In genomic region chr20:21693322-21693721, GRCh38 we compare ENCODE assay signal across 13 cellular contexts. TPM values are rescaled to one million over a fixed set of nuclear protein-coding genes. Genes with fewer than 3 reads are reported as not detected.
A peak's percentile ranks its signal among the peaks of the same experiment; 100 is the strongest.
DNase-seq lines count a peak whose midpoint lies in the region; ATAC-seq and TF ChIP-seq lines count a peak whose summit lies in the region.
"Had no signal": no experiment of that assay in that cellular context is flagged by ENCODE, and none has a peak within 500 bp of the region (broad histone marks: within the 10 kb centered on the region; RNA-seq: fewer than 3 reads in every experiment).

No MANE protein-coding gene starts in this region.

- no peak overlapping the region for H3K4me3 ChIP-seq in NB4 (ENCODE audit: low read depth, low read length)
- no peak overlapping the region for H3K4me3 ChIP-seq in epithelial cell of proximal tubule (ENCODE audit: low read depth, low read length)
- no peak overlapping the region for H3K4me3 ChIP-seq in gastrocnemius medialis

- peak; percentile 74 for TF ChIP-seq CTCF in 22Rv1 (IDR thresholded peaks at IDR 0.05)
- peak; percentile 67 for TF ChIP-seq CTCF in NB4 (IDR thresholded peaks at IDR 0.05; ENCODE audit: low read depth, low read length)
- peak; percentile 42 for TF ChIP-seq CTCF in epithelial cell of proximal tubule (conservative IDR thresholded peaks at IDR 0.05; ENCODE audit: low read depth, low read length)
- TF ChIP-seq CTCF in gastrocnemius medialis (IDR thresholded peaks at IDR 0.05 in 4 of 5, conservative IDR thresholded peaks at IDR 0.05 in 1 of 5), result no peak

- H3K27me3 ChIP-seq in gastrocnemius medialis, result peaks cover 0 to 15% (median 7%) of the 10 kb centered on the region in 3 donors

- no peak for TF ChIP-seq POLR2A in NB4 (IDR thresholded peaks at IDR 0.05; ENCODE audit: extremely low read depth, insufficient read length)
- no peak for TF ChIP-seq POLR2A in gastrocnemius medialis (IDR thresholded peaks at IDR 0.05)

- in situ Hi-C loops in gastrocnemius medialis (cut with MboI; ENCODE audit: low sequenced_read_pairs in 4 of 4), result no loop called here
- in situ Hi-C loops in G401 (cut with HindIII; ENCODE audit: low sequenced_read_pairs), result no loop called here

- H3K9me3 ChIP-seq in gastrocnemius medialis, result no peaks in the 10 kb centered on the region

- DNase-seq in Daoy (ENCODE audit: low read depth) (peak; percentile 40), NB4 (ENCODE audit: low read depth) (peak; percentile 36), epithelial cell of proximal tubule (ENCODE audit: low read depth) (no peak), AG08395 (ENCODE audit: low spot score) (no peak), NCI-H345 treated with DMSO at 0.1 percent for 48 hours (lab: John Stamatoyannopoulos, UW; ENCODE audit: unreplicated experiment) (no peak), gastrocnemius medialis (no peak), G401 (ENCODE audit: low spot score) (no peak)
- DNase-seq: activated naive CD4-positive, alpha-beta T cell treated with anti-CD3 and anti-CD28 coated beads, Interleukin-2, amount 10 ng/mL, durations not matched to agents 7 days and 5 days; CD8-positive, alpha-beta memory T cell; cortex of kidney; stimulated activated CD8-positive, alpha-beta memory T cell treated with anti-CD3 and anti-CD28 coated beads, Interleukin-4, amount 100 ng/mL, for 48 hours had no signal

- no peak for ATAC-seq in gastrocnemius medialis

- H3K36me3 ChIP-seq in gastrocnemius medialis, result no peaks in the 10 kb centered on the region

- no peak overlapping the region for H3K27ac ChIP-seq in 22Rv1
- no peak overlapping the region for H3K27ac ChIP-seq in gastrocnemius medialis

- no peaks in the 10 kb centered on the region for H3K4me1 ChIP-seq in gastrocnemius medialis

- intact Hi-C loops in gastrocnemius medialis (cut with DNase I; ENCODE audit: low total_unique reads), result no loop called here

RNA-seq across cellular contexts. Expression of gene PAX1, which starts 12.1 kb away (rescaled TPM):
- under 0.01 and 0.12 TPM in 2 replicates for total RNA-seq in Daoy (2014; rRNA removed; shearing (Covaris generic))
- not detected in 2 replicates for total RNA-seq in epithelial cell of proximal tubule
- under 1 TPM in 2 of 4 donors, not detected in 2; 0.10 to 0.24 TPM for total RNA-seq in gastrocnemius medialis
- total RNA-seq in G401 (2014; rRNA removed; shearing (Covaris generic)), result not detected in 2 replicates
- total RNA-seq: CD8-positive, alpha-beta memory T cell; mononuclear cell had no signal

Comparison
In these comparisons a context has a peak if more than half of its experiments do, and no peak if none do; other contexts are left out.
1. CTCF ChIP-seq: peak in 22Rv1 (single experiment), NB4 (single experiment) and epithelial cell of proximal tubule (single experiment); none in gastrocnemius medialis (0 of 5).
2. DNase-seq: peak in Daoy (single experiment) and NB4 (single experiment); none in epithelial cell of proximal tubule (single experiment), AG08395 (single experiment), NCI-H345 treated with DMSO at 0.1 percent for 48 hours (single experiment), gastrocnemius medialis (0 of 2) and G401 (single experiment).